8 cellular contexts compared by ENCODE assay signal in genomic region chr2:239927424-239927981, GRCh38.
DNase-seq lines count a peak whose midpoint lies in the region; ATAC-seq and TF ChIP-seq lines count a peak whose summit lies in the region.

No MANE protein-coding gene starts in this region.

- no peak overlapping the region for H3K27ac ChIP-seq in suprapubic skin

- 38% methylated on average over 12 of the region's 12 CpGs for WGBS in suprapubic skin

- peak; percentile 3 for DNase-seq in NCI-H2227 (lab: John Stamatoyannopoulos, UW; ENCODE audit: unreplicated experiment)
- no peak for DNase-seq in NCI-H2227 treated with DMSO at 0.1 percent for 48 hours (lab: John Stamatoyannopoulos, UW)
- DNase-seq in activated CD4-positive, CD25-positive, alpha-beta regulatory T cell (lab: John Stamatoyannopoulos, UW): peak in 3 of 4 experiments; percentile 30 to 58 (median 34)
- DNase-seq in central memory CD4-positive, alpha-beta T cell: peak; percentile 51
- peak in 4 of 10 donors; percentile 14 to 41 (median 24) for DNase-seq in naive thymus-derived CD8-positive, alpha-beta T cell
- peak; percentile 60 to 67 for DNase-seq in suprapubic skin (ENCODE audit: low spot score in 2 of 2)
- no peak for DNase-seq in glutamatergic neuron
- DNase-seq in NCI-H2029 treated with DMSO at 0.1 percent for 48 hours (lab: John Stamatoyannopoulos, UW): no peak

- H3K9me3 Mint-ChIP-seq in naive thymus-derived CD8-positive, alpha-beta T cell: no peaks in the 10 kb centered on the region
- H3K9me3 Mint-ChIP-seq in glutamatergic neuron (ENCODE audit: unreplicated experiment): peaks cover 11% of the 10 kb centered on the region

- POLR2A ChIA-PET in naive thymus-derived CD8-positive, alpha-beta T cell (lab: Charles Lee): no interaction called here

- H3K4me3 ChIP-seq in suprapubic skin: no peak overlapping the region

- no peaks in the 10 kb centered on the region for H3K36me3 ChIP-seq in suprapubic skin

- H3K36me3 Mint-ChIP-seq in naive thymus-derived CD8-positive, alpha-beta T cell: no peaks in the 10 kb centered on the region
- H3K36me3 Mint-ChIP-seq in glutamatergic neuron (ENCODE audit: unreplicated experiment): no peaks in the 10 kb centered on the region

- H3K4me1 Mint-ChIP-seq in naive thymus-derived CD8-positive, alpha-beta T cell: peaks cover 2 to 18% (median 13%) of the 10 kb centered on the region in 4 donors
- H3K4me1 Mint-ChIP-seq in glutamatergic neuron (ENCODE audit: low read depth, unreplicated experiment): peaks cover 2% of the 10 kb centered on the region

- H3K4me3 Mint-ChIP-seq in naive thymus-derived CD8-positive, alpha-beta T cell: peak overlapping the region; percentile 46 to 84 (median 55)
- no peak overlapping the region for H3K4me3 Mint-ChIP-seq in glutamatergic neuron (ENCODE audit: unreplicated experiment)

- no peak for TF ChIP-seq EP300 in suprapubic skin (IDR thresholded peaks at IDR 0.05)

- peaks cover 2 to 32% (median 18%) of the 10 kb centered on the region in 5 donors for H3K27me3 Mint-ChIP-seq in naive thymus-derived CD8-positive, alpha-beta T cell
- peaks cover 15% of the 10 kb centered on the region for H3K27me3 Mint-ChIP-seq in glutamatergic neuron (ENCODE audit: unreplicated experiment)

- H3K4me1 ChIP-seq in suprapubic skin: no peaks in the 10 kb centered on the region

- no peaks in the 10 kb centered on the region for H3K9me3 ChIP-seq in suprapubic skin

- H3K27ac Mint-ChIP-seq in naive thymus-derived CD8-positive, alpha-beta T cell: peak overlapping the region in 3 of 10 donors; percentile 54 to 68 (median 57)
- no peak overlapping the region for H3K27ac Mint-ChIP-seq in glutamatergic neuron (ENCODE audit: unreplicated experiment)

- peak; percentile 75 to 78 for ATAC-seq in naive thymus-derived CD8-positive, alpha-beta T cell

- H3K27me3 ChIP-seq in suprapubic skin: no peaks in the 10 kb centered on the region

- TF ChIP-seq CTCF in suprapubic skin (IDR thresholded peaks at IDR 0.05): no peak
- TF ChIP-seq CTCF in glutamatergic neuron (IDR thresholded peaks at IDR 0.05; ENCODE audit: partially characterized antibody, unreplicated experiment): no peak

- no peak for TF ChIP-seq POLR2A in suprapubic skin (IDR thresholded peaks at IDR 0.05)

Comparison
In these comparisons a context has a peak if more than half of its experiments do, and no peak if none do; other contexts are left out.
1. DNase-seq: peak in NCI-H2227 (single experiment), activated CD4-positive, CD25-positive, alpha-beta regulatory T cell (3 of 4), central memory CD4-positive, alpha-beta T cell (single experiment) and suprapubic skin (2 of 2); none in NCI-H2227 treated with DMSO at 0.1 percent for 48 hours (single experiment), glutamatergic neuron (single experiment) and NCI-H2029 treated with DMSO at 0.1 percent for 48 hours (single experiment).